Comparison of ENCODE assay signal across 1 cellular context in the genomic region with DNA sequence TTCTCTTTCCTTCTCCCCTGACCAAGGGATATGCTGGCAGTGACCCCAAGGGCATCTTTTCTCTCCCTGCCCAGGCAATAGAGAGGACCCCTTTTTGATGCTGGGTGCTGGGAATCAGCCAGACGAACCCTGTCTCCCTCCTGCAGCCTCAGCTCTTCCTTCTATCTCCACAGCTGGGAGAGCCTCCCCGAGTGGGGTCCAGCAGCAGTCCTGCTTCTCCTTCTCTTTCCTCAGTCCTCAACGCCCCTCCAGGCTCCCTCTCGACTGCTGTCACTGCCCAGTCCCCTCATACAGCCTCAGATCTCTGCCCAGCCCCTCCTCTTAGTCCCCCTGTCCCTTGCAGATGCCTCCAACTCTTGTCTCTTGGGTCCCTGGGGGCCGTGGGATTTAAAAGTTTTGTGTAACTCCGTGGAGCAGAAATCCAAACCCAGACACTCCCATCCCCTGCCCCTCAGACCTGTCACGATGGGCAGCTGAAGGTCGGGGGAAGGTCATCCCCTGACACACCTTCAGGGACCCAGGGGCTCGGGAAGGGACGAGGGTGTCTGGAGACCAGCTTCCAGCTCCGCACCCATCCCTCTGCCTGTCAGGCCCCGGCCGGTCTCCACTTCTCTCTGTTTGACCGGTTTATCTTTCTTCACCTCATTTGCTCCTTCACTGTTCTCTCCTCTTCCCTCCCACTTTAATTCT.
TF ChIP-seq lines count a peak whose summit lies in the region.

No MANE protein-coding gene starts in this region.

TF ChIP-seq in K562, 482 proteins besides CTCF, POLR2A, EP300 and RAD21:
- TF ChIP-seq, protein P1, sequence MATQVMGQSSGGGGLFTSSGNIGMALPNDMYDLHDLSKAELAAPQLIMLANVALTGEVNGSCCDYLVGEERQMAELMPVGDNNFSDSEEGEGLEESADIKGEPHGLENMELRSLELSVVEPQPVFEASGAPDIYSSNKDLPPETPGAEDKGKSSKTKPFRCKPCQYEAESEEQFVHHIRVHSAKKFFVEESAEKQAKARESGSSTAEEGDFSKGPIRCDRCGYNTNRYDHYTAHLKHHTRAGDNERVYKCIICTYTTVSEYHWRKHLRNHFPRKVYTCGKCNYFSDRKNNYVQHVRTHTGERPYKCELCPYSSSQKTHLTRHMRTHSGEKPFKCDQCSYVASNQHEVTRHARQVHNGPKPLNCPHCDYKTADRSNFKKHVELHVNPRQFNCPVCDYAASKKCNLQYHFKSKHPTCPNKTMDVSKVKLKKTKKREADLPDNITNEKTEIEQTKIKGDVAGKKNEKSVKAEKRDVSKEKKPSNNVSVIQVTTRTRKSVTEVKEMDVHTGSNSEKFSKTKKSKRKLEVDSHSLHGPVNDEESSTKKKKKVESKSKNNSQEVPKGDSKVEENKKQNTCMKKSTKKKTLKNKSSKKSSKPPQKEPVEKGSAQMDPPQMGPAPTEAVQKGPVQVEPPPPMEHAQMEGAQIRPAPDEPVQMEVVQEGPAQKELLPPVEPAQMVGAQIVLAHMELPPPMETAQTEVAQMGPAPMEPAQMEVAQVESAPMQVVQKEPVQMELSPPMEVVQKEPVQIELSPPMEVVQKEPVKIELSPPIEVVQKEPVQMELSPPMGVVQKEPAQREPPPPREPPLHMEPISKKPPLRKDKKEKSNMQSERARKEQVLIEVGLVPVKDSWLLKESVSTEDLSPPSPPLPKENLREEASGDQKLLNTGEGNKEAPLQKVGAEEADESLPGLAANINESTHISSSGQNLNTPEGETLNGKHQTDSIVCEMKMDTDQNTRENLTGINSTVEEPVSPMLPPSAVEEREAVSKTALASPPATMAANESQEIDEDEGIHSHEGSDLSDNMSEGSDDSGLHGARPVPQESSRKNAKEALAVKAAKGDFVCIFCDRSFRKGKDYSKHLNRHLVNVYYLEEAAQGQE (CRISPR knock-in tag; IDR thresholded peaks at IDR 0.05; ENCODE audit: low read depth) = no peak
- TF ChIP-seq ZBTB17 (CRISPR knock-in tag; IDR thresholded peaks at IDR 0.05) (no peak), FOSL1 (tag; conservative IDR thresholded peaks at IDR 0.05) (no peak), ELF2 (CRISPR knock-in tag; IDR thresholded peaks at IDR 0.05) (no peak), MXI1 (IDR thresholded peaks at IDR 0.05; ENCODE audit: low read depth, low read length) (no peak), NFATC3 (IDR thresholded peaks at IDR 0.05) (no peak), DMBX1 (CRISPR knock-in tag; IDR thresholded peaks at IDR 0.05; ENCODE audit: borderline replicate concordance) (no peak), ZNF24 (IDR thresholded peaks at IDR 0.05) (no peak), NCOA4 (IDR thresholded peaks at IDR 0.05; ENCODE audit: partially characterized antibody) (no peak), ARID2 (IDR thresholded peaks at IDR 0.05) (no peak), RBM15 (IDR thresholded peaks at IDR 0.05; ENCODE audit: insufficient read depth, low read length) (no peak), POLR3G (IDR thresholded peaks at IDR 0.05; ENCODE audit: extremely low read depth, insufficient read length, insufficient replicate concordance) (peak; percentile 4)
- TF ChIP-seq, protein P2, sequence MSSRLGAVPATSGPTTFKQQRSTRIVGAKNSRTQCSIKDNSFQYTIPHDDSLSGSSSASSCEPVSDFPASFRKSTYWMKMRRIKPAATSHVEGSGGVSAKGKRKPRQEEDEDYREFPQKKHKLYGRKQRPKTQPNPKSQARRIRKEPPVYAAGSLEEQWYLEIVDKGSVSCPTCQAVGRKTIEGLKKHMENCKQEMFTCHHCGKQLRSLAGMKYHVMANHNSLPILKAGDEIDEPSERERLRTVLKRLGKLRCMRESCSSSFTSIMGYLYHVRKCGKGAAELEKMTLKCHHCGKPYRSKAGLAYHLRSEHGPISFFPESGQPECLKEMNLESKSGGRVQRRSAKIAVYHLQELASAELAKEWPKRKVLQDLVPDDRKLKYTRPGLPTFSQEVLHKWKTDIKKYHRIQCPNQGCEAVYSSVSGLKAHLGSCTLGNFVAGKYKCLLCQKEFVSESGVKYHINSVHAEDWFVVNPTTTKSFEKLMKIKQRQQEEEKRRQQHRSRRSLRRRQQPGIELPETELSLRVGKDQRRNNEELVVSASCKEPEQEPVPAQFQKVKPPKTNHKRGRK (tag; IDR thresholded peaks at IDR 0.05) = 0 out of 2 replicates have a peak, but pooled peaks have one; percentile 12
- TF ChIP-seq, protein P3, sequence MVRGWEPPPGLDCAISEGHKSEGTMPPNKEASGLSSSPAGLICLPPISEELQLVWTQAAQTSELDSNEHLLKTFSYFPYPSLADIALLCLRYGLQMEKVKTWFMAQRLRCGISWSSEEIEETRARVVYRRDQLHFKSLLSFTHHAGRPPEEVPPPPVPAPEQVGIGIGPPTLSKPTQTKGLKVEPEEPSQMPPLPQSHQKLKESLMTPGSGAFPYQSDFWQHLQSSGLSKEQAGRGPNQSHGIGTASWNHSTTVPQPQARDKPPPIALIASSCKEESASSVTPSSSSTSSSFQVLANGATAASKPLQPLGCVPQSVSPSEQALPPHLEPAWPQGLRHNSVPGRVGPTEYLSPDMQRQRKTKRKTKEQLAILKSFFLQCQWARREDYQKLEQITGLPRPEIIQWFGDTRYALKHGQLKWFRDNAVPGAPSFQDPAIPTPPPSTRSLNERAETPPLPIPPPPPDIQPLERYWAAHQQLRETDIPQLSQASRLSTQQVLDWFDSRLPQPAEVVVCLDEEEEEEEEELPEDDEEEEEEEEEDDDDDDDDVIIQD (CRISPR knock-in tag; IDR thresholded peaks at IDR 0.05) = no peak
- TF ChIP-seq, protein P4, sequence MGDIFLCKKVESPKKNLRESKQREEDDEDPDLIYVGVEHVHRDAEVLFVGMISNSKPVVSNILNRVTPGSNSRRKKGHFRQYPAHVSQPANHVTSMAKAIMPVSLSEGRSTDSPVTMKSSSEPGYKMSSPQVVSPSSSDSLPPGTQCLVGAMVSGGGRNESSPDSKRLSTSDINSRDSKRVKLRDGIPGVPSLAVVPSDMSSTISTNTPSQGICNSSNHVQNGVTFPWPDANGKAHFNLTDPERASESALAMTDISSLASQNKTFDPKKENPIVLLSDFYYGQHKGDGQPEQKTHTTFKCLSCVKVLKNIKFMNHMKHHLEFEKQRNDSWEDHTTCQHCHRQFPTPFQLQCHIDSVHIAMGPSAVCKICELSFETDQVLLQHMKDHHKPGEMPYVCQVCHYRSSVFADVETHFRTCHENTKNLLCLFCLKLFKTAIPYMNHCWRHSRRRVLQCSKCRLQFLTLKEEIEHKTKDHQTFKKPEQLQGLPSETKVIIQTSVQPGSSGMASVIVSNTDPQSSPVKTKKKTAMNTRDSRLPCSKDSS (IDR thresholded peaks at IDR 0.05; ENCODE audit: low read depth, partially characterized antibody) = no peak
- TF ChIP-seq, protein P5, sequence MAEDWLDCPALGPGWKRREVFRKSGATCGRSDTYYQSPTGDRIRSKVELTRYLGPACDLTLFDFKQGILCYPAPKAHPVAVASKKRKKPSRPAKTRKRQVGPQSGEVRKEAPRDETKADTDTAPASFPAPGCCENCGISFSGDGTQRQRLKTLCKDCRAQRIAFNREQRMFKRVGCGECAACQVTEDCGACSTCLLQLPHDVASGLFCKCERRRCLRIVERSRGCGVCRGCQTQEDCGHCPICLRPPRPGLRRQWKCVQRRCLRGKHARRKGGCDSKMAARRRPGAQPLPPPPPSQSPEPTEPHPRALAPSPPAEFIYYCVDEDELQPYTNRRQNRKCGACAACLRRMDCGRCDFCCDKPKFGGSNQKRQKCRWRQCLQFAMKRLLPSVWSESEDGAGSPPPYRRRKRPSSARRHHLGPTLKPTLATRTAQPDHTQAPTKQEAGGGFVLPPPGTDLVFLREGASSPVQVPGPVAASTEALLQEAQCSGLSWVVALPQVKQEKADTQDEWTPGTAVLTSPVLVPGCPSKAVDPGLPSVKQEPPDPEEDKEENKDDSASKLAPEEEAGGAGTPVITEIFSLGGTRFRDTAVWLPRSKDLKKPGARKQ (CRISPR knock-in tag; IDR thresholded peaks at IDR 0.05) = no peak
